ENCODE assay signal across 15 cellular contexts in the genomic region with DNA sequence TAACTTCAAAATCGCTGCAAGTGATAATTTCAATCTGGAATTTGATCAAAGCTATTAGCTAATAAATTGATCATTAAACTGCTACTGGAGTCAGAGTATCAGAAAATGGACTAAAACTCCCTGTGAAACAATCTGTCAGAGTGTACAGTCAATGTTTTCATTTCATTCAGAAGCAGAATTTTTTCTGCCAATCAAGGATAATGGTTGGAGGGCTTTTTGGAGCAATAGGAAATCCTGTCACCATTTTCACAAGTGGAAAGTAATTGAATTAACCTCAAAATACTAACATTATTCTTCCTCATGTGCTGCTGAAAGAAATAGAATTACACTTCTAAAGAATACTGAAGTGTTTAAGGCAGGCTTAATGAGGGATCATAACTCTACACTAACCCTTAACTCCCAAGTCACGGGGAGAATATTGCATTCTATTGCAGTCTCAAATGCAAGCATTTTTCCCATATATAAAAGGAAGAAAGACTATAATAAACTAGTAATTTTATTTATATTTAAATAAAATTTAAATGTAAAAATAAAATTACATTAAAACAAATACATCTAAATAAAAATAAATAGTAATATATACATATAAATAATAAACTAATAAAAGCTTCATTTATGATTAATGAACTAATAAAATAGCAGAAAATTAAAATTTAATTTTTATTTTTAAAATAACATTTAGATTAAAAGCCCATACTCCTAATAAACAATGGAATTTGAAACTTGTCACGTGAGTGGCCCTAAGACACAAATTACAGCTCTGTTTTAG.
"Had no signal": no experiment of that assay in that cellular context is flagged by ENCODE, and none has a peak within 500 bp of the region (broad histone marks: within the 10 kb centered on the region; RNA-seq: fewer than 3 reads in every experiment).

No MANE protein-coding gene starts in this region.

- H3K27ac ChIP-seq: epithelial cell of prostate, esophagus muscularis mucosa, hepatocyte, neutrophil, right atrium auricular region, sigmoid colon, skin epidermis had no signal

- H2AFZ ChIP-seq: hepatocyte had no signal

- H3K9me3 ChIP-seq: esophagus muscularis mucosa, neutrophil, right atrium auricular region, sigmoid colon had no signal

- ATAC-seq: left lobe of liver; naive thymus-derived CD4-positive, alpha-beta T cell had no signal

- H3K36me3 ChIP-seq: esophagus muscularis mucosa, neutrophil, right atrium auricular region, sigmoid colon had no signal

- H3K4me2 ChIP-seq: hepatocyte had no signal

- H3K79me2 ChIP-seq: hepatocyte had no signal

- H3K27me3 ChIP-seq: esophagus muscularis mucosa, hepatocyte, neutrophil, right atrium auricular region, sigmoid colon had no signal

- DNase-seq: effector memory CD4-positive, alpha-beta T cell; mammary epithelial cell; naive thymus-derived CD4-positive, alpha-beta T cell; nephron progenitor cell; sigmoid colon; stimulated activated CD4-positive, alpha-beta T cell treated with anti-CD3 and anti-CD28 coated beads, Interleukin-12 subunit alpha, Interleukin-12 subunit beta, amount 100 ng/mL, for 4 hours; stimulated activated naive CD4-positive, alpha-beta T cell treated with Interleukin-2 at 50 U/mL for 16 hours; trophoblast cell had no signal

- H3K4me1 ChIP-seq: right atrium auricular region had no signal

- H3K4me3 ChIP-seq: esophagus muscularis mucosa, hepatocyte, right atrium auricular region, sigmoid colon, skin epidermis had no signal
